Comparison of ENCODE assay signal across 14 cellular contexts in the genomic region with DNA sequence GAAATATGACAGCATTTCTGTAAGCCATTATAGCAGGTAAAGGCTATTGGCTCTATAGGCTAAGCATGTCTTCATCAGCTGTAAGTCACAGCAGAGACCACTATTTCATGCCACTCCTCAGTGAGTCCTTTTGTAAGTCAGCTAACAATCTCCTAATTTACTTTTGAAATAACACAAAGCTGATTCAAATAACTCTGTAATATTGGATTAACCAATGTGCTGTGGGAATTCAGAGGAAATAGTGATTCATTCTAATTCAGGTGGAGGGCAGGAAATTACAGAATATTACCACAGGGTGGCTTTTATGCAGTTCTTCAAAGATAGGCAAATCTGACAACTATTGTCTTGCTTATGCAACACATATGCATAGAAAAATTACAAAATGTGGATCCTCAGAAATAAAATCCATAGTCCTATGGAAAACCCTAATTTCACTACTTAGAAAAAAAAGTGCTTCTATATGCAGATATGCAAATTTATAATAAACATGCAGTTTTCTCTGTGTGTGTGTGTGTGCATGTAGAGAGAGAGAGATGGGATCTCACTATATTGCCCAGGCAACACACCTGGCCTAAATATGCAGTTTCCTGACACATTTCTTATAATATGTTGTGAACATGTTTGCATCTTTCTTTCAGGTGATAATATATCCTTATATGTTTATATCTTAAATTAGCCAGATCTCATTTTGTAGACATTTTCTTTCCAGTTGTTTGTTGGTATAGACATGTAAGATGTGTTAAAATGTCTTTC. TPM values are rescaled to one million over a fixed set of nuclear protein-coding genes. Genes with fewer than 3 reads are reported as not detected.
A peak's percentile ranks its signal among the peaks of the same experiment; 100 is the strongest.
DNase-seq lines count a peak whose midpoint lies in the region; ATAC-seq and TF ChIP-seq lines count a peak whose summit lies in the region.
"Had no signal": no experiment of that assay in that cellular context is flagged by ENCODE, and none has a peak within 500 bp of the region (broad histone marks: within the 10 kb centered on the region; RNA-seq: fewer than 3 reads in every experiment).

No MANE protein-coding gene starts in this region.

- H3K27me3 ChIP-seq in ACC112 (ENCODE audit: insufficient read depth, low read length) (no peaks in the 10 kb centered on the region), H9 (ENCODE audit: insufficient read depth, low read length) (no peaks in the 10 kb centered on the region), RWPE2 (ENCODE audit: insufficient read depth, poor library complexity, severe bottlenecking) (no peaks in the 10 kb centered on the region)

- 0 out of 5 replicates have a peak, but pooled peaks cover 0 to 6% of the 10 kb centered on the region in 2 experiments for H3K9me3 Mint-ChIP-seq in H9
- H3K9me3 Mint-ChIP-seq: natural killer cell treated with Interleukin-12 subunit alpha and Interleukin-12 subunit beta and Interleukin-15 and Interleukin-18, amount 100 ng/mL, for 72 hours; stimulated activated naive CD8-positive, alpha-beta T cell treated with anti-CD3 and anti-CD28 coated beads, Interleukin-15, Interleukin-2, amounts not matched to agents 100 ng/mL and 50 ng/mL, for 24 hours had no signal

- H4K5ac ChIP-seq in H9 (ENCODE audit: insufficient read length, low read depth, low read length), result no peak overlapping the region

- ATAC-seq in RWPE2 (ENCODE audit: low read depth), result peak; percentile 61; the same call in 2 of the 3 replicates
- ATAC-seq: natural killer cell treated with Interleukin-12 subunit alpha and Interleukin-12 subunit beta and Interleukin-15 and Interleukin-18, amount 100 ng/mL, for 72 hours had no signal

- no peak overlapping the region for H3K27ac Mint-ChIP-seq in H9
- H3K27ac Mint-ChIP-seq: natural killer cell treated with Interleukin-12 subunit alpha and Interleukin-12 subunit beta and Interleukin-15 and Interleukin-18, amount 100 ng/mL, for 72 hours; stimulated activated naive CD8-positive, alpha-beta T cell treated with anti-CD3 and anti-CD28 coated beads, Interleukin-15, Interleukin-2, amounts not matched to agents 100 ng/mL and 50 ng/mL, for 24 hours had no signal

- no peak overlapping the region for H3K23ac ChIP-seq in H9 (ENCODE audit: insufficient read length, low read depth, low read length)

- H3K9me3 ChIP-seq in H9 (ENCODE audit: control insufficient read depth, low read depth, low read length) (no peaks in the 10 kb centered on the region), RWPE2 (ENCODE audit: severe bottlenecking) (no peaks in the 10 kb centered on the region)

- no peaks in the 10 kb centered on the region for H3K23me2 ChIP-seq in H9 (ENCODE audit: insufficient read length, low read depth, low read length, poor library complexity, severe bottlenecking)

- no peaks in the 10 kb centered on the region for H3K36me3 ChIP-seq in ACC112 (ENCODE audit: insufficient read depth, low read length)
- no peaks in the 10 kb centered on the region for H3K36me3 ChIP-seq in RWPE2 (ENCODE audit: low read depth)

- no peak overlapping the region for H4K91ac ChIP-seq in H9 (ENCODE audit: insufficient read length, low read depth, low read length)

- no peak overlapping the region for H2BK15ac ChIP-seq in H9 (ENCODE audit: low read depth, low read length)

- no peaks in the 10 kb centered on the region for H3K79me1 ChIP-seq in H9 (ENCODE audit: insufficient read depth, low read depth, low read length, poor library complexity, severe bottlenecking)

- H2BK12ac ChIP-seq in H9 (ENCODE audit: insufficient read length, low read depth, low read length), result no peak overlapping the region

- H2BK5ac ChIP-seq in H9 (ENCODE audit: insufficient read length, low read length), result no peak overlapping the region

- no peak overlapping the region for H3K4me3 Mint-ChIP-seq in H9
- H3K4me3 Mint-ChIP-seq: natural killer cell treated with Interleukin-12 subunit alpha and Interleukin-12 subunit beta and Interleukin-15 and Interleukin-18, amount 100 ng/mL, for 72 hours; stimulated activated naive CD8-positive, alpha-beta T cell treated with anti-CD3 and anti-CD28 coated beads, Interleukin-15, Interleukin-2, amounts not matched to agents 100 ng/mL and 50 ng/mL, for 24 hours had no signal

- H3T11ph ChIP-seq in H9 (ENCODE audit: low read length), result no peak overlapping the region

- no peak overlapping the region for H3K4ac ChIP-seq in H9 (ENCODE audit: low read depth, low read length)

- H3K4me2 ChIP-seq in H9 (ENCODE audit: insufficient read depth, insufficient read length, low read length), result no peak overlapping the region

- H2AFZ ChIP-seq in ACC112 (ENCODE audit: low read length, unreplicated experiment) (peak overlapping the region; percentile 24), H9 (ENCODE audit: low read length) (no peak overlapping the region)

- no peak overlapping the region for H2BK20ac ChIP-seq in H9 (ENCODE audit: low read depth, low read length, poor library complexity, severe bottlenecking)

- H3K27me3 Mint-ChIP-seq in H9 (ENCODE audit: low read depth), result no peaks in the 10 kb centered on the region
- H3K27me3 Mint-ChIP-seq: stimulated activated naive CD8-positive, alpha-beta T cell treated with anti-CD3 and anti-CD28 coated beads, Interleukin-15, Interleukin-2, amounts not matched to agents 100 ng/mL and 50 ng/mL, for 24 hours had no signal

- H3K4me3 ChIP-seq in ACC112 (ENCODE audit: low read depth, low read length), result no peak overlapping the region
- H3K4me3 ChIP-seq in RWPE2 (ENCODE audit: severe bottlenecking), result no peak overlapping the region
- H3K4me3 ChIP-seq in fibroblast of the aortic adventitia (ENCODE audit: low read depth, low read length), result no peak overlapping the region

- DNase-seq in H9 (no peak), RWPE2 (ENCODE audit: low spot score) (no peak), fibroblast of the aortic adventitia (ENCODE audit: low read depth) (peak; percentile 42), NCI-H82 (lab: John Stamatoyannopoulos, UW) (no peak), GM19238 (ENCODE audit: insufficient read length, low spot score) (no peak), dedifferentiated amniotic fluid mesenchymal stem cell (ENCODE audit: extremely low spot score) (no peak), foreskin melanocyte (no peak)
- DNase-seq: activated CD4-positive, alpha-beta T cell treated with anti-CD3 and anti-CD28 coated beads for 4 hours; activated naive CD4-positive, alpha-beta T cell treated with anti-CD3 and anti-CD28 coated beads, Interleukin-2, amount 50 U/mL, for 16 hours; NCI-H1694 had no signal

- no peak overlapping the region for H2BK120ac ChIP-seq in H9 (ENCODE audit: low read depth, low read length, poor library complexity, severe bottlenecking)

- no peak overlapping the region for H2AK5ac ChIP-seq in H9 (ENCODE audit: insufficient read length, low read length)

- H3K36me3 Mint-ChIP-seq in H9 (ENCODE audit: insufficient read depth in 1 of 3, low read depth in 3 of 3), result no peaks in the 10 kb centered on the region
- H3K36me3 Mint-ChIP-seq: natural killer cell treated with Interleukin-12 subunit alpha and Interleukin-12 subunit beta and Interleukin-15 and Interleukin-18, amount 100 ng/mL, for 72 hours had no signal

- H3K56ac ChIP-seq in H9 (ENCODE audit: insufficient read length, low read depth, low read length), result no peak overlapping the region

- no peak overlapping the region for H3K27ac ChIP-seq in ACC112 (ENCODE audit: low read depth, low read length)
- H3K27ac ChIP-seq in H9 (ENCODE audit: insufficient read length, low read depth, low read length), result no peak overlapping the region
- H3K27ac ChIP-seq in RWPE2 (ENCODE audit: poor library complexity, severe bottlenecking), result no peak overlapping the region
- H3K27ac ChIP-seq: HL-60 had no signal

- no peak overlapping the region for H3K14ac ChIP-seq in H9 (ENCODE audit: insufficient read depth, low read length)

- H3K18ac ChIP-seq in H9 (ENCODE audit: insufficient read length, low read depth, low read length), result no peak overlapping the region

- H4K20me1 ChIP-seq in H9 (ENCODE audit: control insufficient read depth, insufficient read depth, insufficient read length), result no peaks in the 10 kb centered on the region

- H3K4me1 Mint-ChIP-seq in H9, result peaks cover 13 to 15% of the 10 kb centered on the region in 2 experiments

- peaks cover 18% of the 10 kb centered on the region for H3K4me1 ChIP-seq in ACC112 (ENCODE audit: control insufficient read depth, insufficient read depth, low read length, unreplicated experiment)
- H3K4me1 ChIP-seq in H9 (ENCODE audit: insufficient read depth, low read length), result peaks cover 1% of the 10 kb centered on the region; the same call in 1 of the 2 replicates
- peaks cover 5% of the 10 kb centered on the region for H3K4me1 ChIP-seq in RWPE2 (ENCODE audit: insufficient read depth, poor library complexity, severe bottlenecking)

- no peak overlapping the region for H3K9ac ChIP-seq in H9 (ENCODE audit: extremely low read depth, insufficient read length, low read length)

- no peak overlapping the region for H4K8ac ChIP-seq in H9 (replicated peaks; ENCODE audit: insufficient read length, low read depth, low read length)

- TF ChIP-seq CTCF in H9 (conservative IDR thresholded peaks at IDR 0.05) (peak; percentile 22; the same call in 1 of the 3 replicates), RWPE2 (IDR thresholded peaks at IDR 0.05; ENCODE audit: poor library complexity, severe bottlenecking) (peak; percentile 30), fibroblast of the aortic adventitia (IDR thresholded peaks at IDR 0.05; ENCODE audit: insufficient read depth, low read length) (peak; percentile 10)

- no peaks in the 10 kb centered on the region for H3K79me2 ChIP-seq in ACC112 (ENCODE audit: control insufficient read depth, insufficient read depth, low read length, unreplicated experiment)
- no peaks in the 10 kb centered on the region for H3K79me2 ChIP-seq in H9 (ENCODE audit: insufficient read depth, low read length)

RNA-seq across cellular contexts. Expression of gene SMIM28, which starts 4.8 kb away (rescaled TPM):
- not detected in 2 replicates for total RNA-seq in H9 (2021)
- not detected in 2 replicates for total RNA-seq in fibroblast of the aortic adventitia (ENCODE audit: low replicate concordance)
- total RNA-seq: natural killer cell treated with Interleukin-12 subunit alpha and Interleukin-12 subunit beta and Interleukin-15 and Interleukin-18, amount 100 ng/mL, for 72 hours had no signal

RNA-seq across cellular contexts. Expression of gene HEBP2, which starts 31.1 kb away (rescaled TPM):
- total RNA-seq in H9 (2021), result 57.0 and 57.8 TPM in 2 replicates
- 17.1 and 40.7 TPM in 2 replicates for total RNA-seq in fibroblast of the aortic adventitia (ENCODE audit: low replicate concordance)
